ENCODE assay signal across 11 cellular contexts in genomic region chr13:25181597-25181996, GRCh38. TPM values are rescaled to one million over a fixed set of nuclear protein-coding genes. Genes with fewer than 3 reads are reported as not detected.
DNase-seq lines count a peak whose midpoint lies in the region; ATAC-seq and TF ChIP-seq lines count a peak whose summit lies in the region.
"Had no signal": no experiment of that assay in that cellular context is flagged by ENCODE, and none has a peak within 500 bp of the region (broad histone marks: within the 10 kb centered on the region; RNA-seq: fewer than 3 reads in every experiment).

No MANE protein-coding gene starts in this region.

- no peaks in the 10 kb centered on the region for H3K36me3 Mint-ChIP-seq in immature natural killer cell
- H3K36me3 Mint-ChIP-seq in nephron progenitor cell (ENCODE audit: low read depth), result no peaks in the 10 kb centered on the region

- no peak overlapping the region for H3K4me3 Mint-ChIP-seq in immature natural killer cell
- H3K4me3 Mint-ChIP-seq in nephron progenitor cell, result no peak overlapping the region

- no peak for TF ChIP-seq CTCF in nephron progenitor cell (IDR thresholded peaks at IDR 0.05)

- peak; percentile 31 for ATAC-seq in HG02642 (IDR thresholded peaks at IDR 0.05; ENCODE audit: poor library complexity, unreplicated experiment)
- ATAC-seq in HG03469 (IDR thresholded peaks at IDR 0.05; ENCODE audit: unreplicated experiment), result peak; percentile 11

- H3K4me1 Mint-ChIP-seq in immature natural killer cell, result no peaks in the 10 kb centered on the region
- peaks cover 25% of the 10 kb centered on the region for H3K4me1 Mint-ChIP-seq in nephron progenitor cell

- H3K27me3 Mint-ChIP-seq in immature natural killer cell (ENCODE audit: low read depth in 3 of 3) (peaks cover 3 to 11% (median 7%) of the 10 kb centered on the region in 3 donors), nephron progenitor cell (ENCODE audit: low read depth, poor library complexity) (peaks cover 32% of the 10 kb centered on the region)

- DNase-seq in NCI-H524 (lab: John Stamatoyannopoulos, UW) (peak; percentile 58 to 74), NCI-H524 treated with DMSO at 0.1 percent for 48 hours (lab: John Stamatoyannopoulos, UW) (no peak), SK-N-DZ (ENCODE audit: low spot score) (no peak), amniotic stem cell (lab: John Stamatoyannopoulos, UW) (no peak), immature natural killer cell (no peak), nephron progenitor cell (no peak)
- DNase-seq: DND-41, erythroblast, NCI-H748 treated with DMSO at 0.1 percent for 48 hours had no signal

- H3K9me3 Mint-ChIP-seq in immature natural killer cell (peaks cover 0 to 14% (median 4%) of the 10 kb centered on the region in 6 donors), nephron progenitor cell (peaks cover 24% of the 10 kb centered on the region)

- H3K27ac Mint-ChIP-seq in immature natural killer cell, result no peak overlapping the region
- H3K27ac Mint-ChIP-seq in nephron progenitor cell, result no peak overlapping the region

RNA-seq across cellular contexts. Expression of gene AMER2, which starts 9.5 kb away (rescaled TPM):
- not detected in 2 replicates for polyA plus RNA-seq in SK-N-DZ (2014; cell fraction: cytosol; rRNA removed)
- polyA plus RNA-seq in SK-N-DZ (2014; cell fraction: nucleus; rRNA removed), result 0.05 TPM in 1 of 2 replicates, not detected in the other
- not detected for polyA plus RNA-seq in immature natural killer cell

Comparison
In these comparisons a context has a peak if more than half of its experiments do, and no peak if none do; other contexts are left out.
1. DNase-seq: peak in NCI-H524 (2 of 2); none in NCI-H524 treated with DMSO at 0.1 percent for 48 hours (single experiment), SK-N-DZ (single experiment), amniotic stem cell (single experiment), immature natural killer cell (0 of 3) and nephron progenitor cell (single experiment).